Comparison of ENCODE assay signal across 8 cellular contexts in genomic region chr6:33583591-33584155, GRCh38. TPM values are rescaled to one million over a fixed set of nuclear protein-coding genes. Genes with fewer than 3 reads are reported as not detected.
A peak's percentile ranks its signal among the peaks of the same experiment; 100 is the strongest.
DNase-seq lines count a peak whose midpoint lies in the region; ATAC-seq and TF ChIP-seq lines count a peak whose summit lies in the region.

No MANE protein-coding gene starts in this region.

- no CpG with 5 or more reads among the region's 8 CpGs for WGBS in neuronal stem cell (ENCODE audit: extremely low coverage in 2 of 2, insufficient read length in 2 of 2, insufficient replicate concordance in 1 of 2), 2 donors

- H2BK120ac ChIP-seq in neuronal stem cell (ENCODE audit: low read depth, low read length) = no peak overlapping the region

- no peak overlapping the region for H4K91ac ChIP-seq in neuronal stem cell (ENCODE audit: low read depth, low read length, poor library complexity)

- in situ Hi-C loops in KBM-7 (cut with MboI; ENCODE audit: low pct_unique_long_range_greater_than_20kb, low sequenced_read_pairs) (no loop called here), astrocyte of the cerebellum (cut with HindIII; ENCODE audit: low sequenced_read_pairs) (loop anchor here (10.0 kb wide), 1 partner anchor 181 kb away; no protein-coding TSS in a partner anchor)

- H4K8ac ChIP-seq in neuronal stem cell (ENCODE audit: low read depth, low read length) = no peak overlapping the region

- CTCF ChIA-PET in activated CD4-positive, alpha-beta T cell treated with anti-CD3 and anti-CD28 coated beads, Interleukin-2, amount 10 ng/mL, durations not matched to agents 7 days and 5 days (lab: Charles Lee) = interaction anchor here (1.2 to 4.1 kb wide), 5 partner anchors 13 to 117 kb away, joined by 3 to 16 read pairs (median 5); partner anchors contain the start of gene ITPR3

- no peaks in the 10 kb centered on the region for H3K36me3 ChIP-seq in neuronal stem cell (replicated peaks in 1 of 2; ENCODE audit: control insufficient read depth in 2 of 2, insufficient read depth in 2 of 2, low read length in 2 of 2)

- H2BK15ac ChIP-seq in neuronal stem cell (ENCODE audit: low read length) = peak overlapping the region; percentile 27

- H3K79me1 ChIP-seq in neuronal stem cell (ENCODE audit: low read depth, low read length) = peaks cover 8% of the 10 kb centered on the region

- POLR2A ChIA-PET in activated CD4-positive, alpha-beta T cell treated with anti-CD3 and anti-CD28 coated beads, Interleukin-2, amount 10 ng/mL, durations not matched to agents 7 days and 5 days (lab: Charles Lee) = no interaction called here

- H2AK5ac ChIP-seq in neuronal stem cell (ENCODE audit: low read depth, low read length) = no peak overlapping the region

- peak; percentile 51 for TF ChIP-seq CTCF in astrocyte of the cerebellum (IDR thresholded peaks at IDR 0.05; ENCODE audit: low read depth, low read length, missing control alignments)

- H3K4me2 ChIP-seq in neuronal stem cell (ENCODE audit: insufficient read depth, low read length, poor library complexity, severe bottlenecking) = no peak overlapping the region

- no peaks in the 10 kb centered on the region for H3K9me3 Mint-ChIP-seq in activated CD4-positive, alpha-beta T cell treated with anti-CD3 and anti-CD28 coated beads, Interleukin-2, amount 10 ng/mL, durations not matched to agents 7 days and 5 days

- ATAC-seq in GM19455 (IDR thresholded peaks at IDR 0.05; ENCODE audit: unreplicated experiment) = no peak

- no peak overlapping the region for H2BK5ac ChIP-seq in neuronal stem cell (ENCODE audit: low read length)

- no peak overlapping the region for H3K9ac ChIP-seq in neuronal stem cell (ENCODE audit: low read depth, low read length, poor library complexity)

- peaks cover 2 to 7% of the 10 kb centered on the region in 2 donors for H3K4me1 ChIP-seq in neuronal stem cell (ENCODE audit: control insufficient read depth in 2 of 2, insufficient read depth in 1 of 2, low read depth in 1 of 2, low read length in 2 of 2)

- no peak overlapping the region for H3K27ac Mint-ChIP-seq in activated CD4-positive, alpha-beta T cell treated with anti-CD3 and anti-CD28 coated beads, Interleukin-2, amount 10 ng/mL, durations not matched to agents 7 days and 5 days

- H3K27me3 ChIP-seq in neuronal stem cell (ENCODE audit: control insufficient read depth in 3 of 3, insufficient read depth in 3 of 3, low read depth in 1 of 3, low read length in 3 of 3) = peaks cover 1 to 8% (median 2%) of the 10 kb centered on the region in 3 experiments

- H3K4me3 Mint-ChIP-seq in activated CD4-positive, alpha-beta T cell treated with anti-CD3 and anti-CD28 coated beads, Interleukin-2, amount 10 ng/mL, durations not matched to agents 7 days and 5 days = no peak overlapping the region

- peaks cover 39% of the 10 kb centered on the region for H3K4me1 Mint-ChIP-seq in activated CD4-positive, alpha-beta T cell treated with anti-CD3 and anti-CD28 coated beads, Interleukin-2, amount 10 ng/mL, durations not matched to agents 7 days and 5 days

- H3K36me3 Mint-ChIP-seq in activated CD4-positive, alpha-beta T cell treated with anti-CD3 and anti-CD28 coated beads, Interleukin-2, amount 10 ng/mL, durations not matched to agents 7 days and 5 days (ENCODE audit: low read depth) = peaks cover 7% of the 10 kb centered on the region

- peak; percentile 47 for DNase-seq in activated CD4-positive, alpha-beta T cell treated with anti-CD3 and anti-CD28 coated beads for 48 hours
- DNase-seq in activated CD4-positive, alpha-beta T cell treated with anti-CD3 and anti-CD28 coated beads, Interleukin-2, amount 10 ng/mL, durations not matched to agents 7 days and 5 days = no peak
- DNase-seq in KBM-7 (peak; percentile 41), astrocyte of the cerebellum (ENCODE audit: low read depth) (no peak), neuronal stem cell (ENCODE audit: low spot score) (no peak), NCI-H2107 treated with DMSO at 0.1 percent for 48 hours (lab: John Stamatoyannopoulos, UW; ENCODE audit: unreplicated experiment) (no peak), NCI-H226 (no peak)

- no peak overlapping the region for H3K14ac ChIP-seq in neuronal stem cell (ENCODE audit: low read length)

- H3K23ac ChIP-seq in neuronal stem cell (ENCODE audit: low read depth, low read length, poor library complexity) = no peak overlapping the region

- H2AFZ ChIP-seq in neuronal stem cell (ENCODE audit: low read length) = peak overlapping the region; percentile 22

- H3K4ac ChIP-seq in neuronal stem cell (ENCODE audit: low read length) = no peak overlapping the region

- H3K4me3 ChIP-seq in astrocyte of the cerebellum (ENCODE audit: low read depth, low read length) (no peak overlapping the region), neuronal stem cell (ENCODE audit: low read length in 2 of 2) (no peak overlapping the region)

- H3K18ac ChIP-seq in neuronal stem cell (ENCODE audit: low read length) = no peak overlapping the region

- no peaks in the 10 kb centered on the region for H3K27me3 Mint-ChIP-seq in activated CD4-positive, alpha-beta T cell treated with anti-CD3 and anti-CD28 coated beads, Interleukin-2, amount 10 ng/mL, durations not matched to agents 7 days and 5 days

- H3K9me3 ChIP-seq in neuronal stem cell (replicated peaks in 1 of 2; ENCODE audit: control insufficient read depth in 2 of 2, insufficient read depth in 1 of 2, low read depth in 1 of 2, low read length in 2 of 2) = no peaks in the 10 kb centered on the region

- no peak overlapping the region for H3K27ac ChIP-seq in neuronal stem cell (replicated peaks; ENCODE audit: low read length)

- H2BK12ac ChIP-seq in neuronal stem cell (ENCODE audit: low read length) = no peak overlapping the region

RNA-seq across cellular contexts. Expression of gene BAK1, which starts 3.6 kb away (rescaled TPM):
- total RNA-seq in activated CD4-positive, alpha-beta T cell treated with anti-CD3 and anti-CD28 coated beads, Interleukin-2, amount 10 ng/mL, durations not matched to agents 7 days and 5 days = 10 to 100 TPM; 69.2 to 77.6 TPM
- polyA plus RNA-seq in neuronal stem cell (2013, experiment 1 of 2) = 14.5 TPM
- 14.1 TPM for polyA plus RNA-seq in neuronal stem cell (2013, experiment 2 of 2)

RNA-seq across cellular contexts. Expression of gene ITPR3, which starts 37.4 kb away (rescaled TPM):
- total RNA-seq in activated CD4-positive, alpha-beta T cell treated with anti-CD3 and anti-CD28 coated beads, Interleukin-2, amount 10 ng/mL, durations not matched to agents 7 days and 5 days = 10 to 100 TPM; 64.2 to 65.8 TPM
- 1.4 TPM for polyA plus RNA-seq in neuronal stem cell (2013, experiment 1 of 2)
- polyA plus RNA-seq in neuronal stem cell (2013, experiment 2 of 2) = 1.4 TPM

Comparison
In these comparisons a context has a peak if more than half of its experiments do, and no peak if none do; other contexts are left out.
1. DNase-seq: peak in activated CD4-positive, alpha-beta T cell treated with anti-CD3 and anti-CD28 coated beads for 48 hours (single experiment) and KBM-7 (single experiment); none in activated CD4-positive, alpha-beta T cell treated with anti-CD3 and anti-CD28 coated beads, Interleukin-2, amount 10 ng/mL, durations not matched to agents 7 days and 5 days (single experiment), astrocyte of the cerebellum (single experiment), neuronal stem cell (single experiment), NCI-H2107 treated with DMSO at 0.1 percent for 48 hours (single experiment) and NCI-H226 (single experiment).